26 cellular contexts compared by ENCODE assay signal in genomic region chr19:11404588-11405258, GRCh38. TPM values are rescaled to one million over a fixed set of nuclear protein-coding genes. Genes with fewer than 3 reads are reported as not detected.
DNase-seq lines count a peak whose midpoint lies in the region; ATAC-seq and TF ChIP-seq lines count a peak whose summit lies in the region.
"Had no signal": no experiment of that assay in that cellular context is flagged by ENCODE, and none has a peak within 500 bp of the region (broad histone marks: within the 10 kb centered on the region; RNA-seq: fewer than 3 reads in every experiment).

No MANE protein-coding gene starts in this region.

- no peak overlapping the region for H3K18ac ChIP-seq in IMR-90 (ENCODE audit: low read depth, low read length)
- H3K18ac ChIP-seq in neuronal stem cell (ENCODE audit: low read length): no peak overlapping the region

- H3K14ac ChIP-seq in IMR-90 (replicated peaks; ENCODE audit: low read depth, low read length) (no peak overlapping the region), neuronal stem cell (ENCODE audit: low read length) (no peak overlapping the region)

- dilution Hi-C loops in IMR-90 (cut with HindIII; ENCODE audit: low sequenced_read_pairs, unreplicated experiment): no loop called here

- H4K20me1 ChIP-seq in IMR-90 (ENCODE audit: insufficient read depth, low read length): no peaks in the 10 kb centered on the region; the same call in 1 of the 2 replicates

- no peak overlapping the region for H2BK20ac ChIP-seq in IMR-90 (ENCODE audit: low read depth, low read length)

- no peak overlapping the region for H4K91ac ChIP-seq in IMR-90 (ENCODE audit: insufficient read depth, low read depth, low read length)
- H4K91ac ChIP-seq in neuronal stem cell (ENCODE audit: low read depth, low read length, poor library complexity): no peak overlapping the region

- H4K8ac ChIP-seq in IMR-90 (ENCODE audit: low read depth in 2 of 2, low read length in 2 of 2): no peak overlapping the region
- H4K8ac ChIP-seq in neuronal stem cell (ENCODE audit: low read depth, low read length): no peak overlapping the region

- peaks cover 2% of the 10 kb centered on the region for H3K27me3 ChIP-seq in IMR-90 (ENCODE audit: control insufficient read depth, insufficient read depth, low read length)
- peaks cover 0 to 10% (median 0%) of the 10 kb centered on the region in 9 donors for H3K27me3 ChIP-seq in heart left ventricle
- H3K27me3 ChIP-seq in neuronal stem cell (ENCODE audit: control insufficient read depth in 3 of 3, insufficient read depth in 3 of 3, low read depth in 1 of 3, low read length in 3 of 3): peaks cover 0 to 12% (median 5%) of the 10 kb centered on the region in 3 experiments
- H3K27me3 ChIP-seq: thyroid gland had no signal

- H3K4me3 ChIP-seq in IMR-90 (ENCODE audit: insufficient read depth, low read depth, low read length) (no peak overlapping the region), heart left ventricle (no peak overlapping the region), neuronal stem cell (ENCODE audit: low read length in 2 of 2) (no peak overlapping the region)
- H3K4me3 ChIP-seq: dorsolateral prefrontal cortex, lower lobe of right lung, thyroid gland had no signal

- H2BK15ac ChIP-seq in IMR-90 (ENCODE audit: low read depth, low read length): no peak overlapping the region
- no peak overlapping the region for H2BK15ac ChIP-seq in neuronal stem cell (ENCODE audit: low read length)

- H2AK9ac ChIP-seq in IMR-90 (replicated peaks; ENCODE audit: low read depth, low read length, poor library complexity): no peak overlapping the region

- H3K36me3 ChIP-seq in IMR-90 (ENCODE audit: control insufficient read depth, insufficient read depth, low read length) (no peaks in the 10 kb centered on the region), heart left ventricle (peaks cover 0 to 4% (median 0%) of the 10 kb centered on the region in 9 donors), neuronal stem cell (replicated peaks in 1 of 2; ENCODE audit: control insufficient read depth in 2 of 2, insufficient read depth in 2 of 2, low read length in 2 of 2) (no peaks in the 10 kb centered on the region)

- intact Hi-C loops in IMR-90 (cut with micrococcal nuclease) (no loop called here), heart left ventricle (cut with DNase I) (no loop called here)

- ATAC-seq in IMR-90 (ENCODE audit: low read depth): no peak
- ATAC-seq in heart left ventricle: peak; percentile 31 to 68 (median 52)
- ATAC-seq in HG03565 (IDR thresholded peaks at IDR 0.05; ENCODE audit: unreplicated experiment): no peak
- ATAC-seq: activated CD8-positive, alpha-beta memory T cell treated with anti-CD3 and anti-CD28 coated beads, Interleukin-2, amount 10 ng/mL, durations not matched to agents 7 days and 5 days; lower lobe of right lung; stimulated activated naive CD8-positive, alpha-beta T cell treated with anti-CD3 and anti-CD28 coated beads, Interleukin-15, Interleukin-2, amounts not matched to agents 100 U/mL and 50 U/mL, for 24 hours had no signal

- no peak for DNase-seq in IMR-90
- no peak for DNase-seq in heart left ventricle
- DNase-seq in neuronal stem cell (ENCODE audit: low spot score): no peak
- DNase-seq in activated T-cell treated with anti-CD3 and anti-CD28 coated beads, Interleukin-2, amount 50 U/mL, for 1 hour: no peak
- DNase-seq: activated CD4-positive, alpha-beta T cell treated with anti-CD3 and anti-CD28 coated beads for 48 hours; activated CD8-positive, alpha-beta memory T cell treated with anti-CD3 and anti-CD28 coated beads, Interleukin-2, amount 10 ng/mL, durations not matched to agents 7 days and 5 days; activated naive CD4-positive, alpha-beta T cell treated with anti-CD3 and anti-CD28 coated beads, Interleukin-2, amount 50 U/mL, for 16 hours; anterior cingulate cortex; CD4-positive, alpha-beta T cell; dorsolateral prefrontal cortex; hippocampal formation; lower lobe of right lung; NCI-H1105; NCI-H2029; NCI-H226; NCI-H82; nucleus accumbens; SHP77; stimulated activated CD4-positive, alpha-beta T cell treated with anti-CD3 and anti-CD28 coated beads, Interleukin-12 subunit alpha, Interleukin-12 subunit beta, amount 100 ng/mL, for 4 hours; stimulated activated CD4-positive, alpha-beta T cell treated with anti-CD3 and anti-CD28 coated beads, Interleukin-4, amount 100 ng/mL, for 4 hours; stimulated activated naive CD8-positive, alpha-beta T cell treated with anti-CD3 and anti-CD28 coated beads, Interleukin-15, Interleukin-2, amounts not matched to agents 100 U/mL and 50 U/mL, for 24 hours; thyroid gland had no signal

- no peaks in the 10 kb centered on the region for H3K79me1 ChIP-seq in IMR-90 (ENCODE audit: low read depth in 1 of 2, low read length in 2 of 2)
- H3K79me1 ChIP-seq in neuronal stem cell (ENCODE audit: low read depth, low read length): no peaks in the 10 kb centered on the region

- 20% methylated on average over 1 of the region's 10 CpGs; no CpG with 5 or more reads in 1 of the 2 experiments for WGBS in IMR-90 (ENCODE audit: extremely low coverage in 2 of 2, insufficient read length in 1 of 2), 2 experiments
- 47 to 50% (median 47%) methylated on average over 10 of the region's 10 CpGs for WGBS in heart left ventricle, 4 donors
- WGBS in neuronal stem cell (ENCODE audit: extremely low coverage in 2 of 2, insufficient read length in 2 of 2, insufficient replicate concordance in 1 of 2), 2 donors: no CpG with 5 or more reads among the region's 10 CpGs

- no peak overlapping the region for H3K4me2 ChIP-seq in IMR-90 (ENCODE audit: low read depth, low read length)
- H3K4me2 ChIP-seq in neuronal stem cell (ENCODE audit: insufficient read depth, low read length, poor library complexity, severe bottlenecking): no peak overlapping the region

- no peak overlapping the region for H3K27ac ChIP-seq in IMR-90 (ENCODE audit: insufficient read depth, low read length)
- peak overlapping the region in 2 of 12 donors; percentile 25 to 40 for H3K27ac ChIP-seq in heart left ventricle
- no peak overlapping the region for H3K27ac ChIP-seq in neuronal stem cell (replicated peaks; ENCODE audit: low read length)
- H3K27ac ChIP-seq: epithelial cell of prostate, lower lobe of right lung, thyroid gland had no signal

- TF ChIP-seq RAD21 in IMR-90 (IDR thresholded peaks at IDR 0.05; ENCODE audit: low read length): no peak

- no TSS peak for BruUV-seq in IMR-90 (replicated peaks; lab: Mats Ljungman, UMichigan)

- TF ChIP-seq CTCF in IMR-90 (conservative IDR thresholded peaks at IDR 0.05; ENCODE audit: low read depth, low read length): no peak
- no peak for TF ChIP-seq CTCF in heart left ventricle (IDR thresholded peaks at IDR 0.05)

- no peak overlapping the region for H3K56ac ChIP-seq in IMR-90 (ENCODE audit: extremely low read depth, insufficient read depth, low read length)

- no peak overlapping the region for H2BK5ac ChIP-seq in IMR-90 (ENCODE audit: low read depth, low read length, poor library complexity, severe bottlenecking)
- no peak overlapping the region for H2BK5ac ChIP-seq in neuronal stem cell (ENCODE audit: low read length)

- no peak overlapping the region for H3K9ac ChIP-seq in IMR-90 (ENCODE audit: low read depth, low read length)
- H3K9ac ChIP-seq in neuronal stem cell (ENCODE audit: low read depth, low read length, poor library complexity): no peak overlapping the region

- CTCF ChIA-PET in IMR-90 (lab: Yijun Ruan, JAX): interaction anchor here (1.1 kb wide), 1 partner anchor 24 kb away, joined by 3 read pairs; no protein-coding TSS in a partner anchor

- H2AFZ ChIP-seq in IMR-90 (replicated peaks; ENCODE audit: low read length, poor library complexity): peak overlapping the region; percentile 63
- peak overlapping the region; percentile 62 for H2AFZ ChIP-seq in neuronal stem cell (ENCODE audit: low read length)

- H3K4me1 ChIP-seq in IMR-90 (ENCODE audit: control insufficient read depth, insufficient read depth, low read length): no peaks in the 10 kb centered on the region
- H3K4me1 ChIP-seq in heart left ventricle: peaks cover 0 to 9% (median 0%) of the 10 kb centered on the region in 12 donors
- H3K4me1 ChIP-seq in neuronal stem cell (ENCODE audit: control insufficient read depth in 2 of 2, insufficient read depth in 1 of 2, low read depth in 1 of 2, low read length in 2 of 2): peaks cover 2 to 8% of the 10 kb centered on the region in 2 donors
- H3K4me1 ChIP-seq: thyroid gland had no signal

- no peaks in the 10 kb centered on the region for H3K9me3 ChIP-seq in IMR-90 (ENCODE audit: control insufficient read depth, insufficient read depth, low read length)
- H3K9me3 ChIP-seq in heart left ventricle: no peaks in the 10 kb centered on the region
- no peaks in the 10 kb centered on the region for H3K9me3 ChIP-seq in neuronal stem cell (replicated peaks in 1 of 2; ENCODE audit: control insufficient read depth in 2 of 2, insufficient read depth in 1 of 2, low read depth in 1 of 2, low read length in 2 of 2)
- H3K9me3 ChIP-seq: lower lobe of right lung, thyroid gland had no signal

- no peak overlapping the region for H4K5ac ChIP-seq in IMR-90 (ENCODE audit: low read depth, low read length)

- no peak overlapping the region for H2BK120ac ChIP-seq in IMR-90 (ENCODE audit: low read depth, low read length)
- H2BK120ac ChIP-seq in neuronal stem cell (ENCODE audit: low read depth, low read length): no peak overlapping the region

- in situ Hi-C loops in IMR-90 (cut with MboI; ENCODE audit: low sequenced_read_pairs): no loop called here

- TF ChIP-seq POLR2A in IMR-90 (IDR thresholded peaks at IDR 0.05; ENCODE audit: low read depth, low read length) (no peak), heart left ventricle (IDR thresholded peaks at IDR 0.05) (no peak)

- H3K4ac ChIP-seq in IMR-90 (ENCODE audit: low read depth, low read length): no peak overlapping the region
- H3K4ac ChIP-seq in neuronal stem cell (ENCODE audit: low read length): no peak overlapping the region

- POLR2A ChIA-PET in IMR-90 (lab: Charles Lee; ENCODE audit: unreplicated experiment): no interaction called here

- H3K23ac ChIP-seq in IMR-90 (ENCODE audit: low read depth, low read length) (no peak overlapping the region), neuronal stem cell (ENCODE audit: low read depth, low read length, poor library complexity) (no peak overlapping the region)

- H2AK5ac ChIP-seq in IMR-90 (ENCODE audit: low read depth, low read length) (no peak overlapping the region), neuronal stem cell (ENCODE audit: low read depth, low read length) (peak overlapping the region; percentile 13)

- H3K9me1 ChIP-seq in IMR-90 (ENCODE audit: insufficient read depth, low read length): no peaks in the 10 kb centered on the region

- H2BK12ac ChIP-seq in neuronal stem cell (ENCODE audit: low read length): no peak overlapping the region

RNA-seq across cellular contexts. Expression of gene RGL3, which starts 14.4 kb away (rescaled TPM):
- total RNA-seq in IMR-90 (2012; rRNA removed): 0.18 TPM in 1 of 2 replicates, not detected in the other
- polyA plus RNA-seq in IMR-90 (2012; rRNA removed): 0.34 and 0.62 TPM in 2 replicates
- 0.27 and 0.48 TPM in 2 replicates for polyA plus RNA-seq in IMR-90 (2012; cell fraction: cytosol; rRNA removed)
- polyA plus RNA-seq in IMR-90 (2012; cell fraction: nucleus; rRNA removed; ENCODE audit: low replicate concordance): 10.2 and 19.9 TPM in 2 replicates
- 1 to 10 TPM; 2.1 to 5.0 (median 4.0) TPM for total RNA-seq in heart left ventricle
- polyA plus RNA-seq in heart left ventricle: 10 to 100 TPM in 1 of 2 donors, 1 to 10 TPM in 1; 2.2 to 11.3 TPM
- polyA plus RNA-seq in neuronal stem cell (2013, experiment 1 of 2): 0.66 TPM
- 0.51 TPM for polyA plus RNA-seq in neuronal stem cell (2013, experiment 2 of 2)
- total RNA-seq: activated CD8-positive, alpha-beta memory T cell treated with anti-CD3 and anti-CD28 coated beads, Interleukin-2, amount 10 ng/mL, durations not matched to agents 7 days and 5 days; activated T-helper 1 cell treated with anti-CD3 and anti-CD28 coated beads, Interleukin-12 subunit alpha, Interleukin-12 subunit beta, Interleukin-2, Interleukin-4 antibody, amounts not matched to agents 30 ng/mL and 10 ng/mL and 1 ng/mL, durations not matched to agents 14 hours and 24 hours and 36 hours; CD4-positive, alpha-beta T cell; G401 had no signal

RNA-seq across cellular contexts. Expression of gene EPOR, which starts 20.6 kb away (rescaled TPM):
- total RNA-seq in IMR-90 (2012; rRNA removed): 3.1 and 4.3 TPM in 2 replicates
- polyA plus RNA-seq in IMR-90 (2012; rRNA removed): 10.1 and 12.0 TPM in 2 replicates
- 11.5 and 12.4 TPM in 2 replicates for polyA plus RNA-seq in IMR-90 (2012; cell fraction: cytosol; rRNA removed)
- polyA plus RNA-seq in IMR-90 (2012; cell fraction: nucleus; rRNA removed; ENCODE audit: low replicate concordance): 9.7 and 21.2 TPM in 2 replicates
- total RNA-seq in heart left ventricle: 1 to 10 TPM; 4.6 to 7.8 (median 5.7) TPM
- 1 to 10 TPM; 6.1 TPM for polyA plus RNA-seq in heart left ventricle
- polyA plus RNA-seq in neuronal stem cell (2013, experiment 1 of 2): 3.7 TPM
- polyA plus RNA-seq in neuronal stem cell (2013, experiment 2 of 2): 3.4 TPM

RNA-seq across cellular contexts. Expression of gene ODAD3, which starts 30.2 kb away (rescaled TPM):
- total RNA-seq in IMR-90 (2012; rRNA removed) (under 0.01 and 0.28 TPM in 2 replicates), heart left ventricle (under 1 TPM in 7 of 9 donors, not detected in 2; 0.18 to 0.69 (median 0.31) TPM)
- polyA plus RNA-seq in IMR-90 (2012; rRNA removed) (0.04 and 0.44 TPM in 2 replicates), heart left ventricle (under 1 TPM; 0.37 to 0.84 TPM)
- polyA plus RNA-seq in IMR-90 (2012; cell fraction: cytosol; rRNA removed): 0.04 and 0.09 TPM in 2 replicates
- polyA plus RNA-seq in IMR-90 (2012; cell fraction: nucleus; rRNA removed; ENCODE audit: low replicate concordance): 0.64 and 0.76 TPM in 2 replicates
- 0.91 TPM for polyA plus RNA-seq in neuronal stem cell (2013, experiment 1 of 2)
- 1.2 TPM for polyA plus RNA-seq in neuronal stem cell (2013, experiment 2 of 2)
- total RNA-seq: activated T-helper 1 cell treated with anti-CD3 and anti-CD28 coated beads, Interleukin-12 subunit alpha, Interleukin-12 subunit beta, Interleukin-2, Interleukin-4 antibody, amounts not matched to agents 30 ng/mL and 10 ng/mL and 1 ng/mL, durations not matched to agents 14 hours and 24 hours and 36 hours; CD4-positive, alpha-beta T cell had no signal

RNA-seq across cellular contexts. Expression of gene SWSAP1, which starts 30.3 kb away (rescaled TPM):
- total RNA-seq in IMR-90 (2012; rRNA removed): 0.36 and 0.56 TPM in 2 replicates
- 1.6 and 2.0 TPM in 2 replicates for polyA plus RNA-seq in IMR-90 (2012; rRNA removed)
- 1.2 and 1.5 TPM in 2 replicates for polyA plus RNA-seq in IMR-90 (2012; cell fraction: cytosol; rRNA removed)
- polyA plus RNA-seq in IMR-90 (2012; cell fraction: nucleus; rRNA removed; ENCODE audit: low replicate concordance): 1.1 and 1.2 TPM in 2 replicates
- 1 to 10 TPM in 7 of 9 donors, under 1 TPM in 2; 0.67 to 1.9 (median 1.5) TPM for total RNA-seq in heart left ventricle
- 1 to 10 TPM; 1.9 to 2.1 TPM for polyA plus RNA-seq in heart left ventricle
- 3.0 TPM for polyA plus RNA-seq in neuronal stem cell (2013, experiment 1 of 2)
- 2.9 TPM for polyA plus RNA-seq in neuronal stem cell (2013, experiment 2 of 2)

RNA-seq across cellular contexts. Expression of gene PRKCSH, which starts 30.7 kb away (rescaled TPM):
- total RNA-seq in IMR-90 (2012; rRNA removed): 36.0 and 55.8 TPM in 2 replicates
- 252 and 272 TPM in 2 replicates for polyA plus RNA-seq in IMR-90 (2012; rRNA removed)
- polyA plus RNA-seq in IMR-90 (2012; cell fraction: cytosol; rRNA removed): 208 and 303 TPM in 2 replicates
- polyA plus RNA-seq in IMR-90 (2012; cell fraction: nucleus; rRNA removed; ENCODE audit: low replicate concordance): 310 and 537 TPM in 2 replicates
- total RNA-seq in heart left ventricle: 100 to 1,000 TPM in 6 of 9 donors, 10 to 100 TPM in 3; 69.3 to 210 (median 120) TPM
- 100 to 1,000 TPM in 1 of 2 donors, 10 to 100 TPM in 1; 71.2 to 107 TPM for polyA plus RNA-seq in heart left ventricle
- polyA plus RNA-seq in neuronal stem cell (2013, experiment 1 of 2): 199 TPM
- polyA plus RNA-seq in neuronal stem cell (2013, experiment 2 of 2): 201 TPM

Comparison
In these comparisons a context has a peak if more than half of its experiments do, and no peak if none do; other contexts are left out.
1. ATAC-seq: peak in heart left ventricle (4 of 4); none in IMR-90 (single experiment) and HG03565 (single experiment).